19 cellular contexts compared by ENCODE assay signal in the genomic region with DNA sequence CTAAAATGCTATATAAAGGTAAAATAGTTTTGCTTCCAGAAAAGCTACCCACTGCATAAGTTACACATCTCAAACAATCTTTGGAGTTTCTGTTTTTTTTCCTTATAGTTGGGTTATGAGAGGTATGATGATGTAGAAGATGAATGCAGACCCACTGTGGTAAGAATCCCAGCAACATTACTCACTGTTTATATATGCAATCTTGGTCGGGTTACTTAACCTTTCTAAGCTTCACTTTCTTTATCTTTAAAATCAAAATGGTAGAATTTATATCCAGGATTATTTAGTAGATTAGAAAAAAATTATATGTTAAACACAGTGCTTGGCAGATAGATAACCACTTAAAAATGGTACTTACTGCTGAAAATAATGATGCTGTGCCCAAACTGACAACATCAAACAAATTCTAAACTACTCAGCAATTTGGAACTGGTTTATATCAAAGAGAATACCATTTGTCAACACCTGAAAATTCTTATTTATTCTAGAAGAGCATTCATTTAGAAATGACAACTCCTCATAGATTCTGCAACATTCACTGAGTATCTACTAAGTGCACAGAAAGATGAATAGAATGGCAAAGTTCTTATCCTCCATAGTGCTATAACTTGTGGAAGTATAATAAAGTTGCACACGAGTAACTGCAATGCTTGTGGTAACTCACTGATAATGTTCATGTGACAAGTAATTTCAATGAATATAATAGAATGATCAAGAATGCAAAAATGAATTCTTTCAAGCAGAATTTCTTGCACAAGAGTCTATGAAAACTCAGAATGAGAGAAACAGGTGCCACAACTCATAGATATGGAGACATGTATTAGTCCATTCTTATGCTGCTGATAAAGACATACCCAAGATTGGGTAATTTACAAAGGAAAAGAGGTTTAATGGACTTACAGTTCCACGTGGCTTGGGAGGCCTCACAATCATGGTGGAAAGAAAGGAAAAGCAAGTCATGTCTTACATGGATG.
DNase-seq lines count a peak whose midpoint lies in the region; ATAC-seq and TF ChIP-seq lines count a peak whose summit lies in the region.
"Had no signal": no experiment of that assay in that cellular context is flagged by ENCODE, and none has a peak within 500 bp of the region (broad histone marks: within the 10 kb centered on the region; RNA-seq: fewer than 3 reads in every experiment).

No MANE protein-coding gene starts in this region.

- H3K36me3 ChIP-seq in ACC112 (ENCODE audit: insufficient read depth, low read length) = peaks cover 33% of the 10 kb centered on the region
- H3K36me3 ChIP-seq: ascending aorta, esophagus muscularis mucosa, neural progenitor cell had no signal

- peaks cover 67% of the 10 kb centered on the region for H3K4me1 ChIP-seq in ACC112 (ENCODE audit: control insufficient read depth, insufficient read depth, low read length, unreplicated experiment)
- H3K4me1 ChIP-seq in foreskin keratinocyte = peaks cover 37% of the 10 kb centered on the region
- H3K4me1 ChIP-seq: A549, ascending aorta, esophagus muscularis mucosa, neural progenitor cell had no signal

- H2AFZ ChIP-seq in ACC112 (ENCODE audit: low read length, unreplicated experiment) = no peak overlapping the region
- H2AFZ ChIP-seq: neural progenitor cell had no signal

- ATAC-seq in foreskin keratinocyte (peak; percentile 82), GM21447 (IDR thresholded peaks at IDR 0.05; ENCODE audit: unreplicated experiment) (no peak)
- ATAC-seq: A549 had no signal

- H3K27me3 ChIP-seq in ACC112 (ENCODE audit: insufficient read depth, low read length) (no peaks in the 10 kb centered on the region), foreskin keratinocyte (no peaks in the 10 kb centered on the region)
- H3K27me3 ChIP-seq: ascending aorta, esophagus muscularis mucosa, neural progenitor cell had no signal

- peak; percentile 91 for DNase-seq in M059J (ENCODE audit: low read depth)
- DNase-seq in astrocyte of the hippocampus (ENCODE audit: low read depth, low spot score) = peak; percentile 58
- DNase-seq in foreskin keratinocyte = peak; percentile 69 to 85
- no peak for DNase-seq in activated T-cell treated with anti-CD3 and anti-CD28 coated beads, Interleukin-2, amount 50 U/mL, for 48 hours
- no peak for DNase-seq in effector CD4-positive, alpha-beta T cell
- DNase-seq in HUDEP-2 (lab: John Stamatoyannopoulos, UW; ENCODE audit: unreplicated experiment in 76 of 76) = no peak
- DNase-seq: activated gamma-delta T cell treated with Interleukin-2 at 50 U/mL for 16 hours; CD4-positive, alpha-beta memory T cell; NCI-H1436 treated with DMSO at 0.1 percent for 48 hours; NCI-H446; retina; SIG-M5; stimulated activated naive CD4-positive, alpha-beta T cell treated with Interleukin-2 at 50 U/mL for 16 hours had no signal

- H3K4me3 ChIP-seq in ACC112 (ENCODE audit: low read depth, low read length) = peak overlapping the region; percentile 25
- H3K4me3 ChIP-seq: A549, ascending aorta, esophagus muscularis mucosa, neural progenitor cell had no signal

- TF ChIP-seq CTCF in foreskin keratinocyte (conservative IDR thresholded peaks at IDR 0.05) = no peak

- H3K79me2 ChIP-seq in ACC112 (ENCODE audit: control insufficient read depth, insufficient read depth, low read length, unreplicated experiment) = peaks cover 36% of the 10 kb centered on the region

- H3K27ac ChIP-seq in ACC112 (ENCODE audit: low read depth, low read length) (peak overlapping the region; percentile 94), foreskin keratinocyte (peak overlapping the region; percentile 34)
- H3K27ac ChIP-seq: ascending aorta, esophagus muscularis mucosa, neural progenitor cell had no signal

Comparison
In these comparisons a context has a peak if more than half of its experiments do, and no peak if none do; other contexts are left out.
1. DNase-seq: peak in M059J (single experiment), astrocyte of the hippocampus (single experiment) and foreskin keratinocyte (2 of 2); none in activated T-cell treated with anti-CD3 and anti-CD28 coated beads, Interleukin-2, amount 50 U/mL, for 48 hours (0 of 2), effector CD4-positive, alpha-beta T cell (single experiment) and HUDEP-2 (0 of 76).